Comparison of ENCODE assay signal across 16 cellular contexts in genomic region chr1:201898992-201899391, GRCh38. TPM values are rescaled to one million over a fixed set of nuclear protein-coding genes. Genes with fewer than 3 reads are reported as not detected.
DNase-seq lines count a peak whose midpoint lies in the region; ATAC-seq and TF ChIP-seq lines count a peak whose summit lies in the region.
"Had no signal": no experiment of that assay in that cellular context is flagged by ENCODE, and none has a peak within 500 bp of the region (broad histone marks: within the 10 kb centered on the region; RNA-seq: fewer than 3 reads in every experiment).

No MANE protein-coding gene starts in this region.

- ATAC-seq in lower lobe of right lung (peak; percentile 47 to 74), gastrocnemius medialis (no peak), GM21360 (IDR thresholded peaks at IDR 0.05; ENCODE audit: unreplicated experiment) (no peak)
- ATAC-seq: CD8-positive, alpha-beta T cell; Panc1; Right ventricle myocardium inferior had no signal

- CTCF ChIA-PET in GM10248 (lab: Yijun Ruan, JAX): interaction anchor here (0.9 to 8.3 kb wide), 6 partner anchors 10 to 221 kb away, joined by 3 to 163 read pairs (median 4); no protein-coding TSS in a partner anchor

- POLR2A ChIA-PET in GM10248 (lab: Yijun Ruan, JAX): no interaction called here

- H3K27ac ChIP-seq in coronary artery (peak overlapping the region; percentile 58 to 91), lower lobe of right lung (no peak overlapping the region), gastrocnemius medialis (peak overlapping the region in 3 of 4 donors; percentile 17 to 35 (median 22)), uterus (peak overlapping the region; percentile 82 to 85)

- H3K4me1 ChIP-seq in lower lobe of right lung (peaks cover 5% of the 10 kb centered on the region), gastrocnemius medialis (peaks cover 13 to 25% of the 10 kb centered on the region in 2 donors), uterus (peaks cover 9 to 13% of the 10 kb centered on the region in 2 donors)
- H3K4me1 ChIP-seq: BE2C had no signal

- H3K4me3 ChIP-seq in coronary artery (peak overlapping the region; percentile 3), lower lobe of right lung (no peak overlapping the region), gastrocnemius medialis (no peak overlapping the region), uterus (no peak overlapping the region)

- intact Hi-C loops in lower lobe of right lung (cut with DNase I) (loop anchor here (10.0 kb wide), 1 partner anchor 76 kb away; no protein-coding TSS in a partner anchor), gastrocnemius medialis (cut with DNase I; ENCODE audit: low total_unique reads) (no loop called here), uterus (cut with DNase I; ENCODE audit: low total_unique reads) (no loop called here)

- TF ChIP-seq CTCF in coronary artery (IDR thresholded peaks at IDR 0.05) (no peak), lower lobe of right lung (IDR thresholded peaks at IDR 0.05) (no peak), gastrocnemius medialis (IDR thresholded peaks at IDR 0.05 in 4 of 5, conservative IDR thresholded peaks at IDR 0.05 in 1 of 5) (no peak), uterus (IDR thresholded peaks at IDR 0.05) (no peak), GM10248 (IDR thresholded peaks at IDR 0.05; ENCODE audit: control extremely low read depth, extremely low read depth, low read depth, missing control alignments) (no peak)

- DNase-seq in coronary artery (ENCODE audit: low spot score) (no peak), lower lobe of right lung (peak; percentile 70), gastrocnemius medialis (no peak), uterus (peak in 1 of 2 donors; percentile 34), GM10248 (ENCODE audit: extremely low spot score) (no peak)
- DNase-seq in activated naive CD4-positive, alpha-beta T cell treated with Interleukin-2 at 50 U/mL for 16 hours: no peak
- DNase-seq: BE2C; CD8-positive, alpha-beta T cell; KBM-7; NCI-H1930; NCI-H2171 treated with DMSO at 0.1 percent for 48 hours; NCI-H82 had no signal

- no peaks in the 10 kb centered on the region for H3K27me3 ChIP-seq in lower lobe of right lung (ENCODE audit: low read depth)
- H3K27me3 ChIP-seq in gastrocnemius medialis: no peaks in the 10 kb centered on the region
- no peaks in the 10 kb centered on the region for H3K27me3 ChIP-seq in uterus
- H3K27me3 ChIP-seq: BE2C had no signal

- H3K9me3 ChIP-seq in lower lobe of right lung: no peaks in the 10 kb centered on the region
- H3K9me3 ChIP-seq in gastrocnemius medialis: no peaks in the 10 kb centered on the region
- no peaks in the 10 kb centered on the region for H3K9me3 ChIP-seq in uterus
- H3K9me3 ChIP-seq: BE2C had no signal

- TF ChIP-seq POLR2A in gastrocnemius medialis (IDR thresholded peaks at IDR 0.05) (no peak), uterus (IDR thresholded peaks at IDR 0.05) (no peak)

- in situ Hi-C loops in gastrocnemius medialis (cut with MboI; ENCODE audit: low sequenced_read_pairs in 4 of 4): loop anchor here in 3 of 4 donors (5.0 to 25.0 kb wide), 2 partner anchors 73 to 238 kb away; partner anchors contain the start of gene ARL8A (in 3 of the 3)

- H3K36me3 ChIP-seq in lower lobe of right lung (no peaks in the 10 kb centered on the region), gastrocnemius medialis (no peaks in the 10 kb centered on the region), uterus (no peaks in the 10 kb centered on the region)
- H3K36me3 ChIP-seq: BE2C had no signal

RNA-seq across cellular contexts. Expression of gene SHISA4, which starts 10.3 kb away (rescaled TPM):
- 7.8 TPM for total RNA-seq in lower lobe of right lung
- 100 to 1,000 TPM in 2 of 4 donors, 10 to 100 TPM in 2; 76.6 to 384 (median 229) TPM for total RNA-seq in gastrocnemius medialis
- 10 to 100 TPM in 2 of 4 donors, 1 to 10 TPM in 2; 2.1 to 52.8 (median 12.0) TPM for total RNA-seq in uterus
- total RNA-seq: CD8-positive, alpha-beta T cell had no signal

RNA-seq across cellular contexts. Expression of gene LMOD1, which starts 47.4 kb away (rescaled TPM):
- total RNA-seq in lower lobe of right lung (24.2 TPM), gastrocnemius medialis (10 to 100 TPM; 12.8 to 39.5 (median 22.6) TPM), uterus (100 to 1,000 TPM in 3 of 4 donors, 10 to 100 TPM in 1; 38.9 to 377 (median 147) TPM)
- total RNA-seq: CD8-positive, alpha-beta T cell; NCI-H460 had no signal

RNA-seq across cellular contexts. Expression of gene TIMM17A, which starts 56.3 kb away (rescaled TPM):
- total RNA-seq in lower lobe of right lung (28.5 TPM), gastrocnemius medialis (10 to 100 TPM; 33.6 to 67.6 (median 43.3) TPM), uterus (10 to 100 TPM; 18.7 to 34.9 (median 29.7) TPM)

Comparison
In these comparisons a context has a peak if more than half of its experiments do, and no peak if none do; other contexts are left out.
1. ATAC-seq: peak in lower lobe of right lung (2 of 2); none in gastrocnemius medialis (0 of 2) and GM21360 (single experiment).